1 cellular context compared by ENCODE assay signal in the genomic region with DNA sequence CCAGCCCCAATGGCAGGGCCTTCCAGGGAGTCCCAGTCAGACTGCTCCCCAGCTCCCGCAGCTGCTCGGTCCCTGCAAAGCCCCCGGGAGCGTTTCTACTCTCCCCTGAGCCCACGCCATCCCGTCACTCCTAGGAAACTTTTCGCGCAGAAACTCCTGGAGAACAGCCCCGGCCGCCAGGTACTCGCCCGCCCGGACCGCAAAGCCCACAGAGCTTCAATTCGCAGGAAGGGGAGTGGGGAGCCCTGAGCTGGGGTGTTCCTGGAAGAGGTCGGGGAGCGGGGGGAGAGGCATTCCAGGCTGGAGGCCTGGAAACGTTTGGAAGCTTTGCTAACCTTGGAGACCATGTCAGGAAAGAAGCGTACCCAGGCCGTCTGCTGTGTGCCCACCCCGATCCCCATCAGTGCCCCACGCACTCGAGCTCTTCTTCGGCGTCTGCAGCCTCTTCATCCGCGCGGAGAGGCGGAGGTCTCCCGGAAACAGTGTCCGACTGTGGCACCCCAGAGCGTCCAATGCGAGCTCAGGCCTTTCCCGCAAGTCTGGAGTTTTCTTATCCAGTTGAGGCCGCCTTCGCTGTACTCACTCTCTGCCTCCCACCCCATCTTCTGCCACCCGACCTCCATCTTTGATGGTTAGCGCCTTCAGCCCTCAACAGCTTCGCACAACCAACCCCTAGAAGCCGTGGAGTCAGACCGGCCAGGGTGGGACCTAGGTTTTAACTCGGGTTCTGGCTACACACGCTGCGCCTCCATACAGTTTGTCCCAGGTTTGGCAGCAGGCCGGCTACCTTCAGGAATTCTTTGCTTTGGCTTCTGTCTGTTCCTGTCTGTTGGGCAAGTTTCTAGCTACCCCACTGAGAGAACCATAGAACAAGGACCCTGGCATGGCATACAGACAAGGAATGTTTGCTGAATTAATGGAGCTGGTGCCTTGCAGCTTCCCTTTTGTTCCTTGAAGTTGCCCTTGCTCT.
TF ChIP-seq lines count a peak whose summit lies in the region.

No MANE protein-coding gene starts in this region.

TF ChIP-seq in K562, 482 proteins besides CTCF, POLR2A, EP300 and RAD21 (continued from another document):
- TF ChIP-seq MNT (conservative IDR thresholded peaks at IDR 0.05) (0 out of 4 replicates have a peak, but pooled peaks of 1 of the 2 experiments have one; percentile 4), MAX (CRISPR knock-in tag; IDR thresholded peaks at IDR 0.05) (no peak), ELF2 (CRISPR knock-in tag; IDR thresholded peaks at IDR 0.05) (no peak), ZNF41 (CRISPR knock-in tag; conservative IDR thresholded peaks at IDR 0.05) (no peak), CBFB (CRISPR knock-in tag; IDR thresholded peaks at IDR 0.05) (0 out of 2 replicates have a peak, but pooled peaks have one; percentile 2), REST (CRISPR knock-in tag; IDR thresholded peaks at IDR 0.05; ENCODE audit: low read depth) (peak; percentile 3; the same call in 1 of the 2 replicates), RBFOX2 (IDR thresholded peaks at IDR 0.05; ENCODE audit: low read depth, low read length) (no peak), SMARCB1 (IDR thresholded peaks at IDR 0.05; ENCODE audit: insufficient read length, low read depth) (no peak), L3MBTL2 (IDR thresholded peaks at IDR 0.05) (peak; percentile 71; the same call in 1 of the 2 replicates), RNF2 (IDR thresholded peaks at IDR 0.05) (no peak), THRAP3 (IDR thresholded peaks at IDR 0.05; ENCODE audit: borderline replicate concordance) (no peak), ZNF12 (CRISPR knock-in tag; IDR thresholded peaks at IDR 0.05) (peak; percentile 5; the same call in 1 of the 2 replicates), MTA2 (IDR thresholded peaks at IDR 0.05; ENCODE audit: low read depth) (no peak), RBBP5 (IDR thresholded peaks at IDR 0.05; ENCODE audit: borderline replicate concordance, insufficient read depth, low read length, poor library complexity, severe bottlenecking) (peak; percentile 69), CHD2 (IDR thresholded peaks at IDR 0.05; ENCODE audit: low read depth, low read length) (no peak), TRIM28 (IDR thresholded peaks at IDR 0.05) (no peak), ELK1 (CRISPR knock-in tag; IDR thresholded peaks at IDR 0.05) (no peak), SMAD1 (IDR thresholded peaks at IDR 0.05; ENCODE audit: low read depth, low read length, partially characterized antibody) (no peak), CBX2 (IDR thresholded peaks at IDR 0.05; ENCODE audit: insufficient read depth, low read length, poor library complexity, severe bottlenecking) (no peak)
- TF ChIP-seq, protein P1, sequence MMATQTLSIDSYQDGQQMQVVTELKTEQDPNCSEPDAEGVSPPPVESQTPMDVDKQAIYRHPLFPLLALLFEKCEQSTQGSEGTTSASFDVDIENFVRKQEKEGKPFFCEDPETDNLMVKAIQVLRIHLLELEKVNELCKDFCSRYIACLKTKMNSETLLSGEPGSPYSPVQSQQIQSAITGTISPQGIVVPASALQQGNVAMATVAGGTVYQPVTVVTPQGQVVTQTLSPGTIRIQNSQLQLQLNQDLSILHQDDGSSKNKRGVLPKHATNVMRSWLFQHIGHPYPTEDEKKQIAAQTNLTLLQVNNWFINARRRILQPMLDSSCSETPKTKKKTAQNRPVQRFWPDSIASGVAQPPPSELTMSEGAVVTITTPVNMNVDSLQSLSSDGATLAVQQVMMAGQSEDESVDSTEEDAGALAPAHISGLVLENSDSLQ (IDR thresholded peaks at IDR 0.05): peak; percentile 3
- TF ChIP-seq, protein P2, sequence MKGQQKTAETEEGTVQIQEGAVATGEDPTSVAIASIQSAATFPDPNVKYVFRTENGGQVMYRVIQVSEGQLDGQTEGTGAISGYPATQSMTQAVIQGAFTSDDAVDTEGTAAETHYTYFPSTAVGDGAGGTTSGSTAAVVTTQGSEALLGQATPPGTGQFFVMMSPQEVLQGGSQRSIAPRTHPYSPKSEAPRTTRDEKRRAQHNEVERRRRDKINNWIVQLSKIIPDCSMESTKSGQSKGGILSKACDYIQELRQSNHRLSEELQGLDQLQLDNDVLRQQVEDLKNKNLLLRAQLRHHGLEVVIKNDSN (CRISPR knock-in tag; IDR thresholded peaks at IDR 0.05): no peak
- TF ChIP-seq, protein P3, sequence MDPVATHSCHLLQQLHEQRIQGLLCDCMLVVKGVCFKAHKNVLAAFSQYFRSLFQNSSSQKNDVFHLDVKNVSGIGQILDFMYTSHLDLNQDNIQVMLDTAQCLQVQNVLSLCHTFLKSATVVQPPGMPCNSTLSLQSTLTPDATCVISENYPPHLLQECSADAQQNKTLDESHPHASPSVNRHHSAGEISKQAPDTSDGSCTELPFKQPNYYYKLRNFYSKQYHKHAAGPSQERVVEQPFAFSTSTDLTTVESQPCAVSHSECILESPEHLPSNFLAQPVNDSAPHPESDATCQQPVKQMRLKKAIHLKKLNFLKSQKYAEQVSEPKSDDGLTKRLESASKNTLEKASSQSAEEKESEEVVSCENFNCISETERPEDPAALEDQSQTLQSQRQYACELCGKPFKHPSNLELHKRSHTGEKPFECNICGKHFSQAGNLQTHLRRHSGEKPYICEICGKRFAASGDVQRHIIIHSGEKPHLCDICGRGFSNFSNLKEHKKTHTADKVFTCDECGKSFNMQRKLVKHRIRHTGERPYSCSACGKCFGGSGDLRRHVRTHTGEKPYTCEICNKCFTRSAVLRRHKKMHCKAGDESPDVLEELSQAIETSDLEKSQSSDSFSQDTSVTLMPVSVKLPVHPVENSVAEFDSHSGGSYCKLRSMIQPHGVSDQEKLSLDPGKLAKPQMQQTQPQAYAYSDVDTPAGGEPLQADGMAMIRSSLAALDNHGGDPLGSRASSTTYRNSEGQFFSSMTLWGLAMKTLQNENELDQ (CRISPR knock-in tag; IDR thresholded peaks at IDR 0.05; ENCODE audit: borderline replicate concordance): no peak
- TF ChIP-seq, protein P4, sequence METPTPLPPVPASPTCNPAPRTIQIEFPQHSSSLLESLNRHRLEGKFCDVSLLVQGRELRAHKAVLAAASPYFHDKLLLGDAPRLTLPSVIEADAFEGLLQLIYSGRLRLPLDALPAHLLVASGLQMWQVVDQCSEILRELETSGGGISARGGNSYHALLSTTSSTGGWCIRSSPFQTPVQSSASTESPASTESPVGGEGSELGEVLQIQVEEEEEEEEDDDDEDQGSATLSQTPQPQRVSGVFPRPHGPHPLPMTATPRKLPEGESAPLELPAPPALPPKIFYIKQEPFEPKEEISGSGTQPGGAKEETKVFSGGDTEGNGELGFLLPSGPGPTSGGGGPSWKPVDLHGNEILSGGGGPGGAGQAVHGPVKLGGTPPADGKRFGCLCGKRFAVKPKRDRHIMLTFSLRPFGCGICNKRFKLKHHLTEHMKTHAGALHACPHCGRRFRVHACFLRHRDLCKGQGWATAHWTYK (CRISPR knock-in tag; IDR thresholded peaks at IDR 0.05): no peak; the same call in 1 of the 2 replicates
- TF ChIP-seq, protein P5, sequence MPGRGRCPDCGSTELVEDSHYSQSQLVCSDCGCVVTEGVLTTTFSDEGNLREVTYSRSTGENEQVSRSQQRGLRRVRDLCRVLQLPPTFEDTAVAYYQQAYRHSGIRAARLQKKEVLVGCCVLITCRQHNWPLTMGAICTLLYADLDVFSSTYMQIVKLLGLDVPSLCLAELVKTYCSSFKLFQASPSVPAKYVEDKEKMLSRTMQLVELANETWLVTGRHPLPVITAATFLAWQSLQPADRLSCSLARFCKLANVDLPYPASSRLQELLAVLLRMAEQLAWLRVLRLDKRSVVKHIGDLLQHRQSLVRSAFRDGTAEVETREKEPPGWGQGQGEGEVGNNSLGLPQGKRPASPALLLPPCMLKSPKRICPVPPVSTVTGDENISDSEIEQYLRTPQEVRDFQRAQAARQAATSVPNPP (IDR thresholded peaks at IDR 0.05; ENCODE audit: borderline replicate concordance, insufficient read depth, insufficient read length): no peak
